Comparison of ENCODE assay signal across 18 cellular contexts in the genomic region with DNA sequence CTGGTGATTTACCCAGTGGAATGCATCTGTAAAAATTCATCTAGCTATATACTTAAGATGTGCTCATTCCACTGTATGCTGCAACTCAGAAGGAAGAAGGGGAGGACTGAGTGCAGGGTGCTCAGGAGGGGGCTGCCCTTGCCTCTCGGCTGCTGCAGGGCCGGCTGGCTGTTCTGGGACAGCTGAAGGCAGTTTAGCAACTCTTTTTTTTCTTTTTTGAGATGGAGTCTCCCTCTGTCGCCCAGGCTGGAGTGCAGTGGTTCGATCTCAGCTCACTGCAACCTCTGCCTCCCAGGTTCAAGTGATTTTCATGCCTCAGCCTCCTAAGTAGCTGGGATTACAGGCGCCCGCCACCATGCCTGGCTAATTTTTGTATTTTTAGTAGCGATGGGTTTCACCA. TPM values are rescaled to one million over a fixed set of nuclear protein-coding genes. Genes with fewer than 3 reads are reported as not detected.
"Had no signal": no experiment of that assay in that cellular context is flagged by ENCODE, and none has a peak within 500 bp of the region (broad histone marks: within the 10 kb centered on the region; RNA-seq: fewer than 3 reads in every experiment).

No MANE protein-coding gene starts in this region.

RNA-seq across cellular contexts. Expression of a gene that starts 6.7 kb away (rescaled TPM):
- total RNA-seq: activated CD4-positive, alpha-beta memory T cell treated with anti-CD3 and anti-CD28 coated beads for 36 hours; activated CD4-positive, alpha-beta T cell treated with anti-CD3 and anti-CD28 coated beads for 36 hours; activated CD4-positive, alpha-beta T cell treated with anti-CD3 and anti-CD28 coated beads, Interleukin-2, amount 10 ng/mL, durations not matched to agents 24 days and 14 days; activated CD8-positive, alpha-beta memory T cell treated with anti-CD3 and anti-CD28 coated beads for 36 hours; activated CD8-positive, alpha-beta memory T cell treated with anti-CD3 and anti-CD28 coated beads, Interleukin-2, amount 10 ng/mL, durations not matched to agents 7 days and 5 days; activated CD8-positive, alpha-beta T cell treated with anti-CD3 and anti-CD28 coated beads, Interleukin-2, amount 10 ng/mL, durations not matched to agents 7 days and 5 days; activated naive CD4-positive, alpha-beta T cell treated with anti-CD3 and anti-CD28 coated beads for 36 hours; activated naive CD8-positive, alpha-beta T cell treated with anti-CD3 and anti-CD28 coated beads for 36 hours; activated T-helper 1 cell treated with anti-CD3 and anti-CD28 coated beads, Interleukin-12 subunit alpha, Interleukin-12 subunit beta, Interleukin-2, Interleukin-4 antibody, amounts not matched to agents 30 ng/mL and 10 ng/mL and 1 ng/mL, durations not matched to agents 14 hours and 24 hours and 36 hours; activated T-helper 2 cell treated with anti-CD3 and anti-CD28 coated beads, Interferon-gamma antibody, Interleukin-2, Interleukin-4, amounts not matched to agents 10 μg/mL and 5 μg/mL and 100 μg/mL, durations not matched to agents 14 hours and 24 hours and 36 hours; ascending aorta; breast epithelium; cardiac muscle cell; cerebellum; dermis blood vessel endothelial cell; esophagus muscularis mucosa; foreskin keratinocyte; T-helper 1 cell treated with Interleukin-12 subunit alpha and Interleukin-12 subunit beta and Interleukin-4 antibody, amounts not matched to agents 30 ng/mL and 1 ng/mL, for 36 hours had no signal
- polyA plus RNA-seq: foreskin keratinocyte had no signal

RNA-seq across cellular contexts. Expression of a gene that starts 6.9 kb away (rescaled TPM):
- total RNA-seq: activated CD4-positive, alpha-beta memory T cell treated with anti-CD3 and anti-CD28 coated beads for 36 hours; activated CD4-positive, alpha-beta T cell treated with anti-CD3 and anti-CD28 coated beads for 36 hours; activated CD4-positive, alpha-beta T cell treated with anti-CD3 and anti-CD28 coated beads, Interleukin-2, amount 10 ng/mL, durations not matched to agents 24 days and 14 days; activated CD8-positive, alpha-beta memory T cell treated with anti-CD3 and anti-CD28 coated beads for 36 hours; activated CD8-positive, alpha-beta memory T cell treated with anti-CD3 and anti-CD28 coated beads, Interleukin-2, amount 10 ng/mL, durations not matched to agents 7 days and 5 days; activated CD8-positive, alpha-beta T cell treated with anti-CD3 and anti-CD28 coated beads, Interleukin-2, amount 10 ng/mL, durations not matched to agents 7 days and 5 days; activated naive CD4-positive, alpha-beta T cell treated with anti-CD3 and anti-CD28 coated beads for 36 hours; activated naive CD8-positive, alpha-beta T cell treated with anti-CD3 and anti-CD28 coated beads for 36 hours; activated T-helper 1 cell treated with anti-CD3 and anti-CD28 coated beads, Interleukin-12 subunit alpha, Interleukin-12 subunit beta, Interleukin-2, Interleukin-4 antibody, amounts not matched to agents 30 ng/mL and 10 ng/mL and 1 ng/mL, durations not matched to agents 14 hours and 24 hours and 36 hours; activated T-helper 2 cell treated with anti-CD3 and anti-CD28 coated beads, Interferon-gamma antibody, Interleukin-2, Interleukin-4, amounts not matched to agents 10 μg/mL and 5 μg/mL and 100 μg/mL, durations not matched to agents 14 hours and 24 hours and 36 hours; ascending aorta; breast epithelium; dermis blood vessel endothelial cell; esophagus muscularis mucosa; foreskin keratinocyte; T-helper 1 cell treated with Interleukin-12 subunit alpha and Interleukin-12 subunit beta and Interleukin-4 antibody, amounts not matched to agents 30 ng/mL and 1 ng/mL, for 36 hours had no signal
- polyA plus RNA-seq: foreskin keratinocyte had no signal

RNA-seq across cellular contexts. Expression of a gene that starts 12.6 kb away (rescaled TPM):
- total RNA-seq: activated CD4-positive, alpha-beta memory T cell treated with anti-CD3 and anti-CD28 coated beads for 36 hours; activated CD4-positive, alpha-beta T cell treated with anti-CD3 and anti-CD28 coated beads for 36 hours; activated CD4-positive, alpha-beta T cell treated with anti-CD3 and anti-CD28 coated beads, Interleukin-2, amount 10 ng/mL, durations not matched to agents 24 days and 14 days; activated CD8-positive, alpha-beta memory T cell treated with anti-CD3 and anti-CD28 coated beads for 36 hours; activated CD8-positive, alpha-beta memory T cell treated with anti-CD3 and anti-CD28 coated beads, Interleukin-2, amount 10 ng/mL, durations not matched to agents 7 days and 5 days; activated CD8-positive, alpha-beta T cell treated with anti-CD3 and anti-CD28 coated beads, Interleukin-2, amount 10 ng/mL, durations not matched to agents 7 days and 5 days; activated naive CD4-positive, alpha-beta T cell treated with anti-CD3 and anti-CD28 coated beads for 36 hours; activated naive CD8-positive, alpha-beta T cell treated with anti-CD3 and anti-CD28 coated beads for 36 hours; activated T-helper 1 cell treated with anti-CD3 and anti-CD28 coated beads, Interleukin-12 subunit alpha, Interleukin-12 subunit beta, Interleukin-2, Interleukin-4 antibody, amounts not matched to agents 30 ng/mL and 10 ng/mL and 1 ng/mL, durations not matched to agents 14 hours and 24 hours and 36 hours; activated T-helper 2 cell treated with anti-CD3 and anti-CD28 coated beads, Interferon-gamma antibody, Interleukin-2, Interleukin-4, amounts not matched to agents 10 μg/mL and 5 μg/mL and 100 μg/mL, durations not matched to agents 14 hours and 24 hours and 36 hours; ascending aorta; breast epithelium; cardiac muscle cell; dermis blood vessel endothelial cell; esophagus muscularis mucosa; foreskin keratinocyte; T-helper 1 cell treated with Interleukin-12 subunit alpha and Interleukin-12 subunit beta and Interleukin-4 antibody, amounts not matched to agents 30 ng/mL and 1 ng/mL, for 36 hours had no signal
- polyA plus RNA-seq: cardiac muscle cell, foreskin keratinocyte had no signal
